ENCODE assay signal across 12 cellular contexts in the genomic region with DNA sequence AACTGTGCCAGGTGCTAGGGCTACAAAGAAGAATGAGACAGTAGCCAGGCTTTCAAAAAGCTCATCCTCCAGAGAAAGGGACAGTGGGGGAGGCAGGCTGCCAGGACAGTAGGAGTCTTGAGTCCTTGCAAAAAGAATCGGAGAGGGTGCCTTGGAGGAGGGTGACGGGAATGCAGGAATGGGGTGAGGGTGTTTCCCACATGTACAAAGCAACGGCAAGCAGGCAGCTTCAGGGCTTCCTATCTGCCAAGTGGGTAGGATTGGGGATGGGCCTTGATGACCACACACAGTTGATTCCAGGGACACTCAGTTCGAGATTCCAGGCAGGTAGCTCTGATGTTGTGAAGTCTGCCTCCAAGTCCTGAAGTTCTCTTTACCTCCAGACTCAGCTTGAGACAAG. TPM values are rescaled to one million over a fixed set of nuclear protein-coding genes. Genes with fewer than 3 reads are reported as not detected.
DNase-seq lines count a peak whose midpoint lies in the region; ATAC-seq and TF ChIP-seq lines count a peak whose summit lies in the region.
"Had no signal": no experiment of that assay in that cellular context is flagged by ENCODE, and none has a peak within 500 bp of the region (broad histone marks: within the 10 kb centered on the region; RNA-seq: fewer than 3 reads in every experiment).

No MANE protein-coding gene starts in this region.

- no peak overlapping the region for H2AFZ ChIP-seq in OCI-LY3 (ENCODE audit: low read depth, low read length)
- no peak overlapping the region for H2AFZ ChIP-seq in smooth muscle cell (ENCODE audit: low read depth)

- no peak for DNase-seq in activated CD8-positive, alpha-beta memory T cell treated with anti-CD3 and anti-CD28 coated beads, Interleukin-2, amount 10 ng/mL, durations not matched to agents 7 days and 5 days
- DNase-seq in activated CD8-positive, alpha-beta memory T cell treated with anti-CD3 and anti-CD28 coated beads, Interleukin-2, amount 50 U/mL, for 48 hours: no peak
- DNase-seq in effector memory CD8-positive, alpha-beta T cell: no peak
- DNase-seq in smooth muscle cell (lab: John Stamatoyannopoulos, UW; ENCODE audit: unreplicated experiment) (no peak), OCI-M1 (lab: John Stamatoyannopoulos, UW) (no peak), superior temporal gyrus (ENCODE audit: extremely low spot score) (no peak)
- no peak for DNase-seq in stimulated activated CD4-positive, alpha-beta T cell treated with anti-CD3 and anti-CD28 coated beads, Interleukin-4, amount 100 ng/mL, for 1 hour
- DNase-seq: amniotic stem cell, hippocampal formation, midbrain had no signal

- no peak overlapping the region for H3K27ac ChIP-seq in OCI-LY3 (ENCODE audit: low read length)
- H3K27ac ChIP-seq in smooth muscle cell (ENCODE audit: low read depth): no peak overlapping the region

- no peak for TF ChIP-seq CTCF in OCI-LY3 (IDR thresholded peaks at IDR 0.05; ENCODE audit: low read depth, low read length)
- no peak for TF ChIP-seq CTCF in smooth muscle cell (IDR thresholded peaks at IDR 0.05; ENCODE audit: borderline replicate concordance, insufficient read depth, poor library complexity, severe bottlenecking)

- H3K27me3 ChIP-seq in OCI-LY3 (ENCODE audit: low read depth, low read length): peaks cover 30% of the 10 kb centered on the region
- H3K27me3 ChIP-seq in smooth muscle cell (ENCODE audit: low read depth): peaks cover 10% of the 10 kb centered on the region

- no peaks in the 10 kb centered on the region for H3K36me3 ChIP-seq in OCI-LY3 (replicated peaks; ENCODE audit: low read depth, low read length)
- H3K36me3 ChIP-seq in smooth muscle cell (ENCODE audit: low read depth): no peaks in the 10 kb centered on the region

- no peaks in the 10 kb centered on the region for H3F3A ChIP-seq in smooth muscle cell (ENCODE audit: low read depth)

- H3K36me3 Mint-ChIP-seq in activated CD8-positive, alpha-beta memory T cell treated with anti-CD3 and anti-CD28 coated beads, Interleukin-2, amount 10 ng/mL, durations not matched to agents 7 days and 5 days: no peaks in the 10 kb centered on the region
- H3K36me3 Mint-ChIP-seq in effector memory CD8-positive, alpha-beta T cell (ENCODE audit: insufficient read depth): no peaks in the 10 kb centered on the region

- H3K79me2 ChIP-seq in OCI-LY3 (ENCODE audit: low read length) (no peaks in the 10 kb centered on the region), smooth muscle cell (ENCODE audit: low read depth) (no peaks in the 10 kb centered on the region)

- H3K9ac ChIP-seq in OCI-LY3 (ENCODE audit: low read length) (no peak overlapping the region), smooth muscle cell (ENCODE audit: low read depth) (no peak overlapping the region)

- peaks cover 17% of the 10 kb centered on the region for H3K4me1 Mint-ChIP-seq in activated CD8-positive, alpha-beta memory T cell treated with anti-CD3 and anti-CD28 coated beads, Interleukin-2, amount 10 ng/mL, durations not matched to agents 7 days and 5 days
- H3K4me1 Mint-ChIP-seq in effector memory CD8-positive, alpha-beta T cell (ENCODE audit: low read depth in 2 of 2): peaks cover 9 to 16% of the 10 kb centered on the region in 2 donors

- H3K4me3 ChIP-seq in OCI-LY3 (ENCODE audit: low read length): no peak overlapping the region
- peak overlapping the region; percentile 60 for H3K4me3 ChIP-seq in smooth muscle cell

- H3K4me3 Mint-ChIP-seq in activated CD8-positive, alpha-beta memory T cell treated with anti-CD3 and anti-CD28 coated beads, Interleukin-2, amount 10 ng/mL, durations not matched to agents 7 days and 5 days: peak overlapping the region; percentile 77
- peak overlapping the region; percentile 88 for H3K4me3 Mint-ChIP-seq in effector memory CD8-positive, alpha-beta T cell

- H3K9me3 Mint-ChIP-seq in activated CD8-positive, alpha-beta memory T cell treated with anti-CD3 and anti-CD28 coated beads, Interleukin-2, amount 10 ng/mL, durations not matched to agents 7 days and 5 days (ENCODE audit: low read depth): no peaks in the 10 kb centered on the region
- no peaks in the 10 kb centered on the region for H3K9me3 Mint-ChIP-seq in effector memory CD8-positive, alpha-beta T cell
- H3K9me3 Mint-ChIP-seq: IgD-negative memory B cell had no signal

- H3K9me3 ChIP-seq in OCI-LY3 (ENCODE audit: insufficient read depth, low read length) (no peaks in the 10 kb centered on the region), smooth muscle cell (replicated peaks; ENCODE audit: low read depth) (no peaks in the 10 kb centered on the region)

- ATAC-seq in activated CD8-positive, alpha-beta memory T cell treated with anti-CD3 and anti-CD28 coated beads, Interleukin-2, amount 10 ng/mL, durations not matched to agents 7 days and 5 days: no peak
- ATAC-seq in effector memory CD8-positive, alpha-beta T cell (replicated peaks): no peak

- peaks cover 31% of the 10 kb centered on the region for H3K27me3 Mint-ChIP-seq in activated CD8-positive, alpha-beta memory T cell treated with anti-CD3 and anti-CD28 coated beads, Interleukin-2, amount 10 ng/mL, durations not matched to agents 7 days and 5 days
- H3K27me3 Mint-ChIP-seq in effector memory CD8-positive, alpha-beta T cell: peaks cover 7 to 9% of the 10 kb centered on the region in 2 donors

- H3K4me2 ChIP-seq in OCI-LY3 (ENCODE audit: low read length) (peak overlapping the region; percentile 94; the same call in 1 of the 2 replicates), smooth muscle cell (peak overlapping the region; percentile 98)

- H3K4me1 ChIP-seq in OCI-LY3 (ENCODE audit: low read length) (peaks cover 9% of the 10 kb centered on the region), smooth muscle cell (ENCODE audit: low read depth) (peaks cover 4% of the 10 kb centered on the region)

- H3K27ac Mint-ChIP-seq in activated CD8-positive, alpha-beta memory T cell treated with anti-CD3 and anti-CD28 coated beads, Interleukin-2, amount 10 ng/mL, durations not matched to agents 7 days and 5 days: no peak overlapping the region
- H3K27ac Mint-ChIP-seq in effector memory CD8-positive, alpha-beta T cell: peak overlapping the region in 1 of 2 donors; percentile 93

- WGBS in smooth muscle cell (ENCODE audit: low lambda C conversion rate): 81% methylated on average over 4 of the region's 4 CpGs

- no peaks in the 10 kb centered on the region for H4K20me1 ChIP-seq in OCI-LY3 (ENCODE audit: insufficient read depth, low read length)
- H4K20me1 ChIP-seq in smooth muscle cell (ENCODE audit: low read depth): no peaks in the 10 kb centered on the region

- CTCF ChIA-PET in activated CD8-positive, alpha-beta memory T cell treated with anti-CD3 and anti-CD28 coated beads, Interleukin-2, amount 10 ng/mL, durations not matched to agents 7 days and 5 days (lab: Charles Lee): interaction anchor here (0.6 to 3.8 kb wide), 22 partner anchors 8 to 360 kb away, joined by 3 to 41 read pairs (median 4); a partner anchor contains a TSS

RNA-seq across cellular contexts. Expression of a gene that starts 54.4 kb away (rescaled TPM):
- total RNA-seq in activated CD8-positive, alpha-beta memory T cell treated with anti-CD3 and anti-CD28 coated beads, Interleukin-2, amount 10 ng/mL, durations not matched to agents 7 days and 5 days: 1 to 10 TPM; 4.2 to 5.7 TPM
- total RNA-seq in smooth muscle cell: 0.31 TPM in 1 of 2 replicates, not detected in the other
- 0.47 and 0.73 TPM in 2 replicates for polyA plus RNA-seq in smooth muscle cell

RNA-seq across cellular contexts. Expression of a gene that starts 54.6 kb away (rescaled TPM):
- 10 to 100 TPM; 30.6 to 36.4 TPM for total RNA-seq in activated CD8-positive, alpha-beta memory T cell treated with anti-CD3 and anti-CD28 coated beads, Interleukin-2, amount 10 ng/mL, durations not matched to agents 7 days and 5 days
- total RNA-seq in smooth muscle cell: 2.6 and 5.9 TPM in 2 replicates
- polyA plus RNA-seq in smooth muscle cell: 1.2 and 1.5 TPM in 2 replicates
